8 cellular contexts compared by ENCODE assay signal in genomic region chr11:72641900-72642814, GRCh38. TPM values are rescaled to one million over a fixed set of nuclear protein-coding genes. Genes with fewer than 3 reads are reported as not detected.
DNase-seq lines count a peak whose midpoint lies in the region; ATAC-seq and TF ChIP-seq lines count a peak whose summit lies in the region.

No MANE protein-coding gene starts in this region.

- no peaks in the 10 kb centered on the region for H4K20me1 ChIP-seq in SU-DHL-6 (ENCODE audit: low read depth, low read length)

- no peak overlapping the region; the same call in 1 of the 2 replicates for H3K9ac ChIP-seq in SU-DHL-6 (ENCODE audit: low read length)

- H3K36me3 ChIP-seq in SU-DHL-6 (ENCODE audit: low read length) (no peaks in the 10 kb centered on the region), mesodermal cell (ENCODE audit: control insufficient read depth, insufficient read depth, low read length) (no peaks in the 10 kb centered on the region)

- intact Hi-C loops in Right ventricle myocardium inferior (cut with DNase I) (loop anchor here (1.0 to 10.0 kb wide), 3 partner anchors 17 to 167 kb away; no protein-coding TSS in a partner anchor), cardiac septum (cut with DNase I) (loop anchor here (5.0 kb wide), 1 partner anchor 160 kb away; no protein-coding TSS in a partner anchor)

- peaks cover 20% of the 10 kb centered on the region for H3K27me3 Mint-ChIP-seq in type B pancreatic cell

- peaks cover 6% of the 10 kb centered on the region for H3K4me1 ChIP-seq in mesodermal cell (ENCODE audit: control insufficient read depth, insufficient read depth, low read length, poor library complexity, severe bottlenecking)

- H3K9me3 Mint-ChIP-seq in type B pancreatic cell = no peaks in the 10 kb centered on the region

- DNase-seq in Right ventricle myocardium inferior (ENCODE audit: missing footprints) = no peak
- no peak for DNase-seq in cardiac septum (ENCODE audit: low spot score)
- DNase-seq in ecto neural progenitor cell (ENCODE audit: low spot score) = peak; percentile 77
- DNase-seq in type B pancreatic cell (ENCODE audit: extremely low spot score, unreplicated experiment) = no peak
- no peak for DNase-seq in medulla oblongata (ENCODE audit: extremely low spot score)
- no peak for DNase-seq in putamen (ENCODE audit: low spot score)

- no peaks in the 10 kb centered on the region for H3F3A ChIP-seq in SU-DHL-6 (ENCODE audit: insufficient read depth)

- WGBS in mesodermal cell (ENCODE audit: insufficient coverage in 2 of 2), 2 experiments = 4 to 9% methylated on average over 48 to 49 of the region's 87 CpGs

- H3K4me3 ChIP-seq in SU-DHL-6 (ENCODE audit: insufficient read depth, low read length, poor library complexity, severe bottlenecking) (peak overlapping the region; percentile 16), mesodermal cell (ENCODE audit: extremely low read depth, insufficient read depth, low read length, poor library complexity, severe bottlenecking) (peak overlapping the region; percentile 35)

- H3K4me3 Mint-ChIP-seq in type B pancreatic cell = peak overlapping the region; percentile 78

- H3K4me1 Mint-ChIP-seq in type B pancreatic cell (ENCODE audit: unreplicated experiment) = peaks cover 6% of the 10 kb centered on the region

- H3K9me3 ChIP-seq in SU-DHL-6 (ENCODE audit: insufficient read depth, low read length) = no peaks in the 10 kb centered on the region
- no peaks in the 10 kb centered on the region for H3K9me3 ChIP-seq in mesodermal cell (ENCODE audit: control insufficient read depth, low read length)

- no peak overlapping the region for H3K27ac ChIP-seq in SU-DHL-6 (ENCODE audit: low read depth, low read length)
- no peak overlapping the region for H3K27ac ChIP-seq in mesodermal cell (ENCODE audit: low read depth, low read length, severe bottlenecking)

- no peaks in the 10 kb centered on the region for H3K36me3 Mint-ChIP-seq in type B pancreatic cell

- H3K4me2 ChIP-seq in SU-DHL-6 (ENCODE audit: low read depth, low read length, poor library complexity, severe bottlenecking) = peak overlapping the region; percentile 53

- H3K9me2 ChIP-seq in SU-DHL-6 (replicated peaks; ENCODE audit: insufficient read depth, low read length) = no peaks in the 10 kb centered on the region

- no peak for TF ChIP-seq CTCF in SU-DHL-6 (IDR thresholded peaks at IDR 0.05; ENCODE audit: insufficient read depth, low read length, poor library complexity, severe bottlenecking)
- no peak for TF ChIP-seq CTCF in type B pancreatic cell (conservative IDR thresholded peaks at IDR 0.05)

- H3K27me3 ChIP-seq in SU-DHL-6 (ENCODE audit: low read length) = no peaks in the 10 kb centered on the region

- no peaks in the 10 kb centered on the region for H3K79me2 ChIP-seq in SU-DHL-6 (ENCODE audit: insufficient read depth, low read length)

- peak overlapping the region; percentile 12 for H2AFZ ChIP-seq in SU-DHL-6 (ENCODE audit: low read depth, low read length, severe bottlenecking)

- peak; percentile 82 for ATAC-seq in Right ventricle myocardium inferior

- H3K27ac Mint-ChIP-seq in type B pancreatic cell = no peak overlapping the region

RNA-seq across cellular contexts. Expression of gene PDE2A, which starts 32.1 kb away (rescaled TPM):
- total RNA-seq in Right ventricle myocardium inferior (41.2 TPM), cardiac septum (28.8 TPM), type B pancreatic cell (ENCODE audit: low replicate concordance) (2.8 and 3.8 TPM in 2 replicates)
- 9.3 TPM for polyA plus RNA-seq in mesodermal cell (2013, experiment 1 of 2)
- 11.2 TPM for polyA plus RNA-seq in mesodermal cell (2013, experiment 2 of 2)
